Comparison of ENCODE assay signal across 1 cellular context in the genomic region with DNA sequence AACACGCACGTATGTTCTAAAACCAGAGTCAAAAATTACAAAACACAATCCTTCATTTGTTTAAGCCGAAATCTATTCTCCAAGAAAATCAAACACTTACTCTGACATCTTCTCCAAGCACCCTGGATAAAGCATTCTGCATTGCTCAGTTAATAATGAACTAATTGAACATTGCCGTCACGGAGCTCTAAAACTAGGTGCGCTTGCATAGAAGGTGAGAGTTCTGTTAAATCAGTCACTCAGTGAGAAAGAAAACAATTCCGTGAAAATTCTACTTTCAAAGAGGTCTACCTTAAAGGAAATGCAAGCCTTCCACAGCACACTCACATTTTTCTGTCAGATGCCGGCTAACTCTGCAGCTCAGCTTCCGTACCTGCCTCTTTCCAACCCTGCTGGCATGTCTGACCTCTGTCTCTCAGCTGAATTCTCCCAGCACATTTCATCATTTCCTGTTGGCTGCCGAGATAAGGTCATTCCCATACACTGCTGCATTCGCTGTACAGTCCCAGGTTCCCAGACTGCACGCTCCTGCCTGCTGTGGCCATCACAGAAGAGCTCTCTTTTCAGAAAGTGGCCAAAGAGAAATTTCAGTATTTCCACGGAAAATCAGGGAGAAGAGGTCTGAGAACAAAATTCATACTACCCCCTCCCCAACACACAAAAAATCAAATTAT.
TF ChIP-seq lines count a peak whose summit lies in the region.

No MANE protein-coding gene starts in this region.

TF ChIP-seq in HepG2, 621 proteins besides CTCF, POLR2A, EP300 and RAD21 (continued from another document and continues in another):
- TF ChIP-seq, protein P1, sequence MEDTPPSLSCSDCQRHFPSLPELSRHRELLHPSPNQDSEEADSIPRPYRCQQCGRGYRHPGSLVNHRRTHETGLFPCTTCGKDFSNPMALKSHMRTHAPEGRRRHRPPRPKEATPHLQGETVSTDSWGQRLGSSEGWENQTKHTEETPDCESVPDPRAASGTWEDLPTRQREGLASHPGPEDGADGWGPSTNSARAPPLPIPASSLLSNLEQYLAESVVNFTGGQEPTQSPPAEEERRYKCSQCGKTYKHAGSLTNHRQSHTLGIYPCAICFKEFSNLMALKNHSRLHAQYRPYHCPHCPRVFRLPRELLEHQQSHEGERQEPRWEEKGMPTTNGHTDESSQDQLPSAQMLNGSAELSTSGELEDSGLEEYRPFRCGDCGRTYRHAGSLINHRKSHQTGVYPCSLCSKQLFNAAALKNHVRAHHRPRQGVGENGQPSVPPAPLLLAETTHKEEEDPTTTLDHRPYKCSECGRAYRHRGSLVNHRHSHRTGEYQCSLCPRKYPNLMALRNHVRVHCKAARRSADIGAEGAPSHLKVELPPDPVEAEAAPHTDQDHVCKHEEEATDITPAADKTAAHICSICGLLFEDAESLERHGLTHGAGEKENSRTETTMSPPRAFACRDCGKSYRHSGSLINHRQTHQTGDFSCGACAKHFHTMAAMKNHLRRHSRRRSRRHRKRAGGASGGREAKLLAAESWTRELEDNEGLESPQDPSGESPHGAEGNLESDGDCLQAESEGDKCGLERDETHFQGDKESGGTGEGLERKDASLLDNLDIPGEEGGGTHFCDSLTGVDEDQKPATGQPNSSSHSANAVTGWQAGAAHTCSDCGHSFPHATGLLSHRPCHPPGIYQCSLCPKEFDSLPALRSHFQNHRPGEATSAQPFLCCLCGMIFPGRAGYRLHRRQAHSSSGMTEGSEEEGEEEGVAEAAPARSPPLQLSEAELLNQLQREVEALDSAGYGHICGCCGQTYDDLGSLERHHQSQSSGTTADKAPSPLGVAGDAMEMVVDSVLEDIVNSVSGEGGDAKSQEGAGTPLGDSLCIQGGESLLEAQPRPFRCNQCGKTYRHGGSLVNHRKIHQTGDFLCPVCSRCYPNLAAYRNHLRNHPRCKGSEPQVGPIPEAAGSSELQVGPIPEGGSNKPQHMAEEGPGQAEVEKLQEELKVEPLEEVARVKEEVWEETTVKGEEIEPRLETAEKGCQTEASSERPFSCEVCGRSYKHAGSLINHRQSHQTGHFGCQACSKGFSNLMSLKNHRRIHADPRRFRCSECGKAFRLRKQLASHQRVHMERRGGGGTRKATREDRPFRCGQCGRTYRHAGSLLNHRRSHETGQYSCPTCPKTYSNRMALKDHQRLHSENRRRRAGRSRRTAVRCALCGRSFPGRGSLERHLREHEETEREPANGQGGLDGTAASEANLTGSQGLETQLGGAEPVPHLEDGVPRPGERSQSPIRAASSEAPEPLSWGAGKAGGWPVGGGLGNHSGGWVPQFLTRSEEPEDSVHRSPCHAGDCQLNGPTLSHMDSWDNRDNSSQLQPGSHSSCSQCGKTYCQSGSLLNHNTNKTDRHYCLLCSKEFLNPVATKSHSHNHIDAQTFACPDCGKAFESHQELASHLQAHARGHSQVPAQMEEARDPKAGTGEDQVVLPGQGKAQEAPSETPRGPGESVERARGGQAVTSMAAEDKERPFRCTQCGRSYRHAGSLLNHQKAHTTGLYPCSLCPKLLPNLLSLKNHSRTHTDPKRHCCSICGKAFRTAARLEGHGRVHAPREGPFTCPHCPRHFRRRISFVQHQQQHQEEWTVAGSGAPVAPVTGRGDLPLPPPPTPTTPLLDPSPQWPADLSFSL (CRISPR knock-in tag; IDR thresholded peaks at IDR 0.05) = no peak
- TF ChIP-seq ZFYVE20 (CRISPR knock-in tag; IDR thresholded peaks at IDR 0.05; ENCODE audit: borderline replicate concordance, low read depth) (no peak), SRSF4 (IDR thresholded peaks at IDR 0.05; ENCODE audit: low read depth, low read length, poor library complexity, severe bottlenecking) (no peak), ZBTB38 (CRISPR knock-in tag; IDR thresholded peaks at IDR 0.05) (peak; percentile 90), ZNF709 (CRISPR knock-in tag; IDR thresholded peaks at IDR 0.05) (no peak), ZNF557 (CRISPR knock-in tag; IDR thresholded peaks at IDR 0.05) (no peak), YEATS4 (CRISPR knock-in tag; IDR thresholded peaks at IDR 0.05; ENCODE audit: borderline replicate concordance) (peak; percentile 74; the same call in 1 of the 2 replicates), ZNF713 (CRISPR knock-in tag; IDR thresholded peaks at IDR 0.05) (no peak), ZNF589 (CRISPR knock-in tag; conservative IDR thresholded peaks at IDR 0.05) (no peak), PHB2 (IDR thresholded peaks at IDR 0.05; ENCODE audit: partially characterized antibody) (no peak), SP2 (CRISPR knock-in tag; IDR thresholded peaks at IDR 0.05) (no peak), ZNF567 (CRISPR knock-in tag; IDR thresholded peaks at IDR 0.05; ENCODE audit: borderline replicate concordance) (0 out of 2 replicates have a peak, but pooled peaks have one; percentile 63), AGO2 (optimal IDR thresholded peaks at IDR 0.05; ENCODE audit: low read depth, low read length) (no peak), ZBTB1 (CRISPR knock-in tag; IDR thresholded peaks at IDR 0.05; ENCODE audit: borderline replicate concordance) (no peak), ZNF569 (CRISPR knock-in tag; IDR thresholded peaks at IDR 0.05; ENCODE audit: borderline replicate concordance) (no peak), CREM (IDR thresholded peaks at IDR 0.05) (peak; percentile 71; the same call in 1 of the 2 replicates), CREM (CRISPR knock-in tag; IDR thresholded peaks at IDR 0.05) (no peak), ARHGAP35 (CRISPR knock-in tag; IDR thresholded peaks at IDR 0.05; ENCODE audit: borderline replicate concordance) (no peak), IKZF1 (IDR thresholded peaks at IDR 0.05) (no peak), FOXJ3 (CRISPR knock-in tag; IDR thresholded peaks at IDR 0.05; ENCODE audit: borderline replicate concordance) (no peak), ZNF256 (CRISPR knock-in tag; conservative IDR thresholded peaks at IDR 0.05) (no peak), SIX1 (CRISPR knock-in tag; IDR thresholded peaks at IDR 0.05; ENCODE audit: borderline replicate concordance) (0 out of 2 replicates have a peak, but pooled peaks have one; percentile 18), MAFG (CRISPR knock-in tag; IDR thresholded peaks at IDR 0.05) (no peak), ATRX (CRISPR knock-in tag; IDR thresholded peaks at IDR 0.05; ENCODE audit: borderline replicate concordance) (no peak), ZNF562 (CRISPR knock-in tag; IDR thresholded peaks at IDR 0.05; ENCODE audit: borderline replicate concordance) (no peak), PHF20 (CRISPR knock-in tag; IDR thresholded peaks at IDR 0.05) (0 out of 2 replicates have a peak, but pooled peaks have one; percentile 42), GTF2F1 (IDR thresholded peaks at IDR 0.05; ENCODE audit: low read length) (no peak), ZNF235 (CRISPR knock-in tag; IDR thresholded peaks at IDR 0.05; ENCODE audit: borderline replicate concordance) (no peak)
- TF ChIP-seq, protein P2, sequence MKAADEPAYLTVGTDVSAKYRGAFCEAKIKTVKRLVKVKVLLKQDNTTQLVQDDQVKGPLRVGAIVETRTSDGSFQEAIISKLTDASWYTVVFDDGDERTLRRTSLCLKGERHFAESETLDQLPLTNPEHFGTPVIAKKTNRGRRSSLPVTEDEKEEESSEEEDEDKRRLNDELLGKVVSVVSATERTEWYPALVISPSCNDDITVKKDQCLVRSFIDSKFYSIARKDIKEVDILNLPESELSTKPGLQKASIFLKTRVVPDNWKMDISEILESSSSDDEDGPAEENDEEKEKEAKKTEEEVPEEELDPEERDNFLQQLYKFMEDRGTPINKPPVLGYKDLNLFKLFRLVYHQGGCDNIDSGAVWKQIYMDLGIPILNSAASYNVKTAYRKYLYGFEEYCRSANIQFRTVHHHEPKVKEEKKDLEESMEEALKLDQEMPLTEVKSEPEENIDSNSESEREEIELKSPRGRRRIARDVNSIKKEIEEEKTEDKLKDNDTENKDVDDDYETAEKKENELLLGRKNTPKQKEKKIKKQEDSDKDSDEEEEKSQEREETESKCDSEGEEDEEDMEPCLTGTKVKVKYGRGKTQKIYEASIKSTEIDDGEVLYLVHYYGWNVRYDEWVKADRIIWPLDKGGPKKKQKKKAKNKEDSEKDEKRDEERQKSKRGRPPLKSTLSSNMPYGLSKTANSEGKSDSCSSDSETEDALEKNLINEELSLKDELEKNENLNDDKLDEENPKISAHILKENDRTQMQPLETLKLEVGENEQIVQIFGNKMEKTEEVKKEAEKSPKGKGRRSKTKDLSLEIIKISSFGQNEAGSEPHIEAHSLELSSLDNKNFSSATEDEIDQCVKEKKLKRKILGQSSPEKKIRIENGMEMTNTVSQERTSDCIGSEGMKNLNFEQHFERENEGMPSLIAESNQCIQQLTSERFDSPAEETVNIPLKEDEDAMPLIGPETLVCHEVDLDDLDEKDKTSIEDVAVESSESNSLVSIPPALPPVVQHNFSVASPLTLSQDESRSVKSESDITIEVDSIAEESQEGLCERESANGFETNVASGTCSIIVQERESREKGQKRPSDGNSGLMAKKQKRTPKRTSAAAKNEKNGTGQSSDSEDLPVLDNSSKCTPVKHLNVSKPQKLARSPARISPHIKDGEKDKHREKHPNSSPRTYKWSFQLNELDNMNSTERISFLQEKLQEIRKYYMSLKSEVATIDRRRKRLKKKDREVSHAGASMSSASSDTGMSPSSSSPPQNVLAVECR (CRISPR knock-in tag; IDR thresholded peaks at IDR 0.05; ENCODE audit: borderline replicate concordance) = peak; percentile 90; the same call in 1 of the 2 replicates
- TF ChIP-seq, protein P3, sequence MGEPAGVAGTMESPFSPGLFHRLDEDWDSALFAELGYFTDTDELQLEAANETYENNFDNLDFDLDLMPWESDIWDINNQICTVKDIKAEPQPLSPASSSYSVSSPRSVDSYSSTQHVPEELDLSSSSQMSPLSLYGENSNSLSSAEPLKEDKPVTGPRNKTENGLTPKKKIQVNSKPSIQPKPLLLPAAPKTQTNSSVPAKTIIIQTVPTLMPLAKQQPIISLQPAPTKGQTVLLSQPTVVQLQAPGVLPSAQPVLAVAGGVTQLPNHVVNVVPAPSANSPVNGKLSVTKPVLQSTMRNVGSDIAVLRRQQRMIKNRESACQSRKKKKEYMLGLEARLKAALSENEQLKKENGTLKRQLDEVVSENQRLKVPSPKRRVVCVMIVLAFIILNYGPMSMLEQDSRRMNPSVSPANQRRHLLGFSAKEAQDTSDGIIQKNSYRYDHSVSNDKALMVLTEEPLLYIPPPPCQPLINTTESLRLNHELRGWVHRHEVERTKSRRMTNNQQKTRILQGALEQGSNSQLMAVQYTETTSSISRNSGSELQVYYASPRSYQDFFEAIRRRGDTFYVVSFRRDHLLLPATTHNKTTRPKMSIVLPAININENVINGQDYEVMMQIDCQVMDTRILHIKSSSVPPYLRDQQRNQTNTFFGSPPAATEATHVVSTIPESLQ (CRISPR knock-in tag; conservative IDR thresholded peaks at IDR 0.05) = no peak
- TF ChIP-seq, protein P4, sequence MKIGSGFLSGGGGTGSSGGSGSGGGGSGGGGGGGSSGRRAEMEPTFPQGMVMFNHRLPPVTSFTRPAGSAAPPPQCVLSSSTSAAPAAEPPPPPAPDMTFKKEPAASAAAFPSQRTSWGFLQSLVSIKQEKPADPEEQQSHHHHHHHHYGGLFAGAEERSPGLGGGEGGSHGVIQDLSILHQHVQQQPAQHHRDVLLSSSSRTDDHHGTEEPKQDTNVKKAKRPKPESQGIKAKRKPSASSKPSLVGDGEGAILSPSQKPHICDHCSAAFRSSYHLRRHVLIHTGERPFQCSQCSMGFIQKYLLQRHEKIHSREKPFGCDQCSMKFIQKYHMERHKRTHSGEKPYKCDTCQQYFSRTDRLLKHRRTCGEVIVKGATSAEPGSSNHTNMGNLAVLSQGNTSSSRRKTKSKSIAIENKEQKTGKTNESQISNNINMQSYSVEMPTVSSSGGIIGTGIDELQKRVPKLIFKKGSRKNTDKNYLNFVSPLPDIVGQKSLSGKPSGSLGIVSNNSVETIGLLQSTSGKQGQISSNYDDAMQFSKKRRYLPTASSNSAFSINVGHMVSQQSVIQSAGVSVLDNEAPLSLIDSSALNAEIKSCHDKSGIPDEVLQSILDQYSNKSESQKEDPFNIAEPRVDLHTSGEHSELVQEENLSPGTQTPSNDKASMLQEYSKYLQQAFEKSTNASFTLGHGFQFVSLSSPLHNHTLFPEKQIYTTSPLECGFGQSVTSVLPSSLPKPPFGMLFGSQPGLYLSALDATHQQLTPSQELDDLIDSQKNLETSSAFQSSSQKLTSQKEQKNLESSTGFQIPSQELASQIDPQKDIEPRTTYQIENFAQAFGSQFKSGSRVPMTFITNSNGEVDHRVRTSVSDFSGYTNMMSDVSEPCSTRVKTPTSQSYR (CRISPR knock-in tag; IDR thresholded peaks at IDR 0.05; ENCODE audit: borderline replicate concordance) = peak; percentile 48; the same call in 1 of the 2 replicates
- TF ChIP-seq, protein P5, sequence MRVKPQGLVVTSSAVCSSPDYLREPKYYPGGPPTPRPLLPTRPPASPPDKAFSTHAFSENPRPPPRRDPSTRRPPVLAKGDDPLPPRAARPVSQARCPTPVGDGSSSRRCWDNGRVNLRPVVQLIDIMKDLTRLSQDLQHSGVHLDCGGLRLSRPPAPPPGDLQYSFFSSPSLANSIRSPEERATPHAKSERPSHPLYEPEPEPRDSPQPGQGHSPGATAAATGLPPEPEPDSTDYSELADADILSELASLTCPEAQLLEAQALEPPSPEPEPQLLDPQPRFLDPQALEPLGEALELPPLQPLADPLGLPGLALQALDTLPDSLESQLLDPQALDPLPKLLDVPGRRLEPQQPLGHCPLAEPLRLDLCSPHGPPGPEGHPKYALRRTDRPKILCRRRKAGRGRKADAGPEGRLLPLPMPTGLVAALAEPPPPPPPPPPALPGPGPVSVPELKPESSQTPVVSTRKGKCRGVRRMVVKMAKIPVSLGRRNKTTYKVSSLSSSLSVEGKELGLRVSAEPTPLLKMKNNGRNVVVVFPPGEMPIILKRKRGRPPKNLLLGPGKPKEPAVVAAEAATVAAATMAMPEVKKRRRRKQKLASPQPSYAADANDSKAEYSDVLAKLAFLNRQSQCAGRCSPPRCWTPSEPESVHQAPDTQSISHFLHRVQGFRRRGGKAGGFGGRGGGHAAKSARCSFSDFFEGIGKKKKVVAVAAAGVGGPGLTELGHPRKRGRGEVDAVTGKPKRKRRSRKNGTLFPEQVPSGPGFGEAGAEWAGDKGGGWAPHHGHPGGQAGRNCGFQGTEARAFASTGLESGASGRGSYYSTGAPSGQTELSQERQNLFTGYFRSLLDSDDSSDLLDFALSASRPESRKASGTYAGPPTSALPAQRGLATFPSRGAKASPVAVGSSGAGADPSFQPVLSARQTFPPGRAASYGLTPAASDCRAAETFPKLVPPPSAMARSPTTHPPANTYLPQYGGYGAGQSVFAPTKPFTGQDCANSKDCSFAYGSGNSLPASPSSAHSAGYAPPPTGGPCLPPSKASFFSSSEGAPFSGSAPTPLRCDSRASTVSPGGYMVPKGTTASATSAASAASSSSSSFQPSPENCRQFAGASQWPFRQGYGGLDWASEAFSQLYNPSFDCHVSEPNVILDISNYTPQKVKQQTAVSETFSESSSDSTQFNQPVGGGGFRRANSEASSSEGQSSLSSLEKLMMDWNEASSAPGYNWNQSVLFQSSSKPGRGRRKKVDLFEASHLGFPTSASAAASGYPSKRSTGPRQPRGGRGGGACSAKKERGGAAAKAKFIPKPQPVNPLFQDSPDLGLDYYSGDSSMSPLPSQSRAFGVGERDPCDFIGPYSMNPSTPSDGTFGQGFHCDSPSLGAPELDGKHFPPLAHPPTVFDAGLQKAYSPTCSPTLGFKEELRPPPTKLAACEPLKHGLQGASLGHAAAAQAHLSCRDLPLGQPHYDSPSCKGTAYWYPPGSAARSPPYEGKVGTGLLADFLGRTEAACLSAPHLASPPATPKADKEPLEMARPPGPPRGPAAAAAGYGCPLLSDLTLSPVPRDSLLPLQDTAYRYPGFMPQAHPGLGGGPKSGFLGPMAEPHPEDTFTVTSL (CRISPR knock-in tag; IDR thresholded peaks at IDR 0.05; ENCODE audit: borderline replicate concordance) = peak; percentile 63; the same call in 1 of the 2 replicates
